20 cellular contexts compared by ENCODE assay signal in the genomic region with DNA sequence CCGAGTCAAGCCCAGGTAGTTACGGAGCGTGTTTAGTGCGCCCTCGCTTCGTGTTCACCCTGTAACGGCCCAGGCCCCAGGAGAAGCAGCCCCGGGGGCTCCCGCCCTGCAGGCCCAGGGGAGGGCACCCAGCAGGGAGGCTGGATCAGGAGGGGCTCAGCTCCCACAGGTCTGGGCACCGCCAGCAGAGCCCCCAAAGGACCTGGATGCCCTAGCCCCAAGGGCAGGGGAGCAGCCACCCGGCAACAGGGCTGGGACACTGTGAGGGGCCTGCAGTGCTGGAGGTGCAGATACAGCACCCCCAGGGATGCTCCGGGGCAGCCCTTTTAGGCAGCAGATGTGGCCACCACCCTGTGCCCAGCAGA.
"Had no signal": no experiment of that assay in that cellular context is flagged by ENCODE, and none has a peak within 500 bp of the region (broad histone marks: within the 10 kb centered on the region; RNA-seq: fewer than 3 reads in every experiment).

No MANE protein-coding gene starts in this region.

- H3K27me3 Mint-ChIP-seq: naive B cell, type B pancreatic cell had no signal

- H3K9me3 ChIP-seq: esophagus muscularis mucosa, gastrocnemius medialis, left lung, neutrophil, sigmoid colon, suprapubic skin, thyroid gland had no signal

- ATAC-seq: gastrocnemius medialis, left lung had no signal

- H3K36me3 Mint-ChIP-seq: naive B cell, type B pancreatic cell had no signal

- H3K4me3 Mint-ChIP-seq: naive B cell, nephron, type B pancreatic cell had no signal

- H3K9me3 Mint-ChIP-seq: naive B cell, nephron, type B pancreatic cell had no signal

- H3K4me3 ChIP-seq: esophagus muscularis mucosa, gastrocnemius medialis, left lung, lung, sigmoid colon, skin epidermis, suprapubic skin, thyroid gland had no signal

- H3K27me3 ChIP-seq: esophagus muscularis mucosa, gastrocnemius medialis, left lung, neutrophil, sigmoid colon, suprapubic skin, thyroid gland had no signal

- H3K27ac ChIP-seq: epithelial cell of prostate, esophagus muscularis mucosa, gastrocnemius medialis, left lung, neutrophil, sigmoid colon, skin epidermis, suprapubic skin, thyroid gland had no signal

- H3K27ac Mint-ChIP-seq: nephron, type B pancreatic cell had no signal

- DNase-seq: effector memory CD4-positive, alpha-beta T cell; gastrocnemius medialis; islet precursor cell; mesenchymal stem cell; midbrain; naive B cell; sigmoid colon; stimulated activated CD4-positive, alpha-beta T cell treated with anti-CD3 and anti-CD28 coated beads, Interleukin-12 subunit alpha, Interleukin-12 subunit beta, amount 100 ng/mL, for 4 hours; stimulated activated naive CD4-positive, alpha-beta T cell; thyroid gland had no signal

- H3K36me3 ChIP-seq: gastrocnemius medialis, left lung, neutrophil, sigmoid colon, suprapubic skin, thyroid gland had no signal

- FAIRE-seq: urothelium cell line had no signal

- H3K4me1 ChIP-seq: gastrocnemius medialis had no signal
